Comparison of ENCODE assay signal across 8 cellular contexts in the genomic region with DNA sequence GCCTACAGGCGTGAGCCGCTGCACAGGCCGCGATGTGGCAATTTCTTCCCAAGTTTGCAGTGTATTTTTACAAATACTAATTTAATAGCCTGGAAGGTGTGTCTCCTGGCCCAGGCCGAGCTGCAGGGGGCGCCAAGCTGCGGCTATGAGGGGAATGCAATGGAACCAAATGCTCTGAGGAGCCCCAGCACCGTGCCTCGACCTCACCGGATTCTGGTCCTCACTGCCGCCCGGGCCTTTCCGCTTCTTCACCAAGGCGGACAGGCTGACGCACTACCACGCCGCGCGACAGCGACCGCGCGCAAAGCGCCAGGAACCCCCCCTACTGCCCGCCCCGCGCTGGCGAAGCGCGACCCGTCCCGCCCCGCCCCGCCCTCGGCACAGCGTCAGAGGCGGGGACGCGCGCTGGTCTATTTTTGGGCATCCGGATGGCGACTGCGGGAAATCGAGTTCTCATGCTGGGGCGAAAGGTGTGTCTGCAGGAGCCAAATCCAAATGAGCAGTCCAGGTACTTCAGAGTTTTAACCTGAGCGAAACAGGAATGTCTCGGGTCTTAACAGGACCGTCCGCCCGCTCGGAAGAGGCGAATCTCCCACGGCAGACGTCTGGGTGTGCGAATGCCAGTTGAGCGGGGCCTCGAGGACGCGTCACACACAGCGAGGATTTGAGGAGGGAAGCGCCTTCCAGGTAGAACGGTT. TPM values are rescaled to one million over a fixed set of nuclear protein-coding genes. Genes with fewer than 3 reads are reported as not detected.
DNase-seq lines count a peak whose midpoint lies in the region; ATAC-seq and TF ChIP-seq lines count a peak whose summit lies in the region.

No MANE protein-coding gene starts in this region.

- no peaks in the 10 kb centered on the region for H3K27me3 Mint-ChIP-seq in natural killer cell treated with Interleukin-12 subunit alpha and Interleukin-12 subunit beta and Interleukin-15 and Interleukin-18, amount 100 ng/mL, for 72 hours

- H3K4me1 Mint-ChIP-seq in natural killer cell treated with Interleukin-12 subunit alpha and Interleukin-12 subunit beta and Interleukin-15 and Interleukin-18, amount 100 ng/mL, for 72 hours (ENCODE audit: low read depth in 2 of 2) = peaks cover 3 to 10% of the 10 kb centered on the region in 2 donors

- H3K36me3 Mint-ChIP-seq in natural killer cell treated with Interleukin-12 subunit alpha and Interleukin-12 subunit beta and Interleukin-15 and Interleukin-18, amount 100 ng/mL, for 72 hours = no peaks in the 10 kb centered on the region

- H3K4me3 ChIP-seq in fibroblast of villous mesenchyme (ENCODE audit: low read depth, low read length) = peak overlapping the region; percentile 66

- peak; percentile 73 for TF ChIP-seq CTCF in fibroblast of villous mesenchyme (IDR thresholded peaks at IDR 0.05; ENCODE audit: insufficient read depth, low read depth, low read length)

- peak; percentile 98 for ATAC-seq in natural killer cell treated with Interleukin-12 subunit alpha and Interleukin-12 subunit beta and Interleukin-15 and Interleukin-18, amount 100 ng/mL, for 72 hours
- no peak for ATAC-seq in HG02623 (IDR thresholded peaks at IDR 0.05; ENCODE audit: unreplicated experiment)

- peak overlapping the region; percentile 91 for H3K4me3 Mint-ChIP-seq in natural killer cell treated with Interleukin-12 subunit alpha and Interleukin-12 subunit beta and Interleukin-15 and Interleukin-18, amount 100 ng/mL, for 72 hours

- H3K9me3 Mint-ChIP-seq in natural killer cell treated with Interleukin-12 subunit alpha and Interleukin-12 subunit beta and Interleukin-15 and Interleukin-18, amount 100 ng/mL, for 72 hours = no peaks in the 10 kb centered on the region

- peak; percentile 69 for DNase-seq in ELR (ENCODE audit: low read depth)
- peak; percentile 65 for DNase-seq in NCI-H69 (lab: John Stamatoyannopoulos, UW)
- DNase-seq in activated gamma-delta T cell (lab: John Stamatoyannopoulos, UW) = peak; percentile 60
- peak; percentile 80 for DNase-seq in fibroblast of villous mesenchyme (ENCODE audit: low read depth)
- DNase-seq in natural killer cell treated with Interleukin-12 subunit alpha and Interleukin-12 subunit beta and Interleukin-15 and Interleukin-18, amount 100 ng/mL, for 72 hours (ENCODE audit: low spot score) = peak; percentile 86
- DNase-seq in stimulated activated CD8-positive, alpha-beta memory T cell treated with anti-CD3 and anti-CD28 coated beads, Interleukin-7, amount 100 ng/mL, for 4 hours (ENCODE audit: low read depth in 2 of 2) = peak; percentile 40 to 74
- no peak for DNase-seq in OCI-M1 (lab: John Stamatoyannopoulos, UW)

- no peak overlapping the region for H3K27ac Mint-ChIP-seq in natural killer cell treated with Interleukin-12 subunit alpha and Interleukin-12 subunit beta and Interleukin-15 and Interleukin-18, amount 100 ng/mL, for 72 hours

RNA-seq across cellular contexts. Expression of gene PRXL2C, which starts 31.7 kb away (rescaled TPM):
- 15.5 and 21.6 TPM in 2 replicates for total RNA-seq in fibroblast of villous mesenchyme
- 1 to 10 TPM; 2.5 to 4.8 TPM for total RNA-seq in natural killer cell treated with Interleukin-12 subunit alpha and Interleukin-12 subunit beta and Interleukin-15 and Interleukin-18, amount 100 ng/mL, for 72 hours
